In genomic region chr6:159654483-159655098, GRCh38 we compare ENCODE assay signal across 10 cellular contexts. TPM values are rescaled to one million over a fixed set of nuclear protein-coding genes. Genes with fewer than 3 reads are reported as not detected.
DNase-seq lines count a peak whose midpoint lies in the region; ATAC-seq and TF ChIP-seq lines count a peak whose summit lies in the region.
"Had no signal": no experiment of that assay in that cellular context is flagged by ENCODE, and none has a peak within 500 bp of the region (broad histone marks: within the 10 kb centered on the region; RNA-seq: fewer than 3 reads in every experiment).

No MANE protein-coding gene starts in this region.

- H3K36me3 ChIP-seq in fibroblast of lung (ENCODE audit: control insufficient read depth, insufficient read depth, low read length) (no peaks in the 10 kb centered on the region), osteoblast (ENCODE audit: insufficient read depth, low read length) (no peaks in the 10 kb centered on the region)
- H3K36me3 ChIP-seq: BLaER1 had no signal

- H3K79me2 ChIP-seq in fibroblast of lung (ENCODE audit: control insufficient read depth, insufficient read depth, low read length) (no peaks in the 10 kb centered on the region), osteoblast (ENCODE audit: insufficient read depth, low read length) (no peaks in the 10 kb centered on the region)

- ATAC-seq in HG03439 (IDR thresholded peaks at IDR 0.05; ENCODE audit: unreplicated experiment) (no peak), GM19395 (IDR thresholded peaks at IDR 0.05; ENCODE audit: unreplicated experiment) (no peak)
- ATAC-seq: activated T-cell treated with anti-CD3 and anti-CD28 coated beads, Interleukin-2, amount 50 U/mL, for 72 hours had no signal

- H3K27ac ChIP-seq in fibroblast of lung (ENCODE audit: insufficient read depth, low read length), result no peak overlapping the region
- no peak overlapping the region for H3K27ac ChIP-seq in osteoblast (ENCODE audit: low read depth, low read length)
- H3K27ac ChIP-seq: BLaER1 had no signal

- H2AFZ ChIP-seq in fibroblast of lung (ENCODE audit: low read length) (no peak overlapping the region), osteoblast (ENCODE audit: low read length) (no peak overlapping the region)

- H3K9ac ChIP-seq in fibroblast of lung (ENCODE audit: insufficient read depth, low read length), result no peak overlapping the region
- H3K9ac ChIP-seq: BLaER1 had no signal

- H3K4me2 ChIP-seq in fibroblast of lung (ENCODE audit: extremely low read depth, insufficient read depth, low read length) (no peak overlapping the region), osteoblast (ENCODE audit: insufficient read depth, low read length) (no peak overlapping the region)
- H3K4me2 ChIP-seq: BLaER1 had no signal

- H3K9me3 ChIP-seq in fibroblast of lung (ENCODE audit: control insufficient read depth, insufficient read depth, low read depth, low read length) (no peaks in the 10 kb centered on the region), osteoblast (ENCODE audit: low read depth, low read length) (no peaks in the 10 kb centered on the region)
- H3K9me3 ChIP-seq: BLaER1 had no signal

- H3K4me3 ChIP-seq in fibroblast of lung (replicated peaks in 1 of 4; ENCODE audit: control extremely low read depth in 1 of 4, insufficient read depth in 1 of 4, low read depth in 3 of 4, low read length in 4 of 4) (no peak overlapping the region), osteoblast (ENCODE audit: insufficient read depth, low read length) (no peak overlapping the region)
- H3K4me3 ChIP-seq: BLaER1 had no signal

- TF ChIP-seq CTCF in fibroblast of lung (conservative IDR thresholded peaks at IDR 0.05 in 1 of 2, IDR thresholded peaks at IDR 0.05 in 1 of 2; ENCODE audit: low read depth in 1 of 2, low read length in 2 of 2), result peak; percentile 33 to 42
- peak; percentile 56 for TF ChIP-seq CTCF in osteoblast (IDR thresholded peaks at IDR 0.05; ENCODE audit: extremely low read depth, low read depth, low read length)

- H3K4me1 ChIP-seq in fibroblast of lung (ENCODE audit: control insufficient read depth, extremely low read depth, insufficient read depth, low read length) (no peaks in the 10 kb centered on the region), osteoblast (ENCODE audit: insufficient read depth, low read length) (no peaks in the 10 kb centered on the region)
- H3K4me1 ChIP-seq: BLaER1 had no signal

- peak; percentile 61 for DNase-seq in NCI-H1436 (lab: John Stamatoyannopoulos, UW)
- no peak for DNase-seq in NCI-H1436 treated with DMSO at 0.1 percent for 48 hours (lab: John Stamatoyannopoulos, UW)
- DNase-seq in NCI-H1048 (lab: John Stamatoyannopoulos, UW), result peak; percentile 17
- peak; percentile 49 for DNase-seq in SK-N-DZ (ENCODE audit: low spot score)
- peak; percentile 55 to 79 for DNase-seq in fibroblast of lung (ENCODE audit: low read depth in 2 of 2)
- DNase-seq in osteoblast (ENCODE audit: insufficient read length, low spot score, missing footprints), result peak; percentile 73

- H3K27me3 ChIP-seq in fibroblast of lung (ENCODE audit: control insufficient read depth, insufficient read depth, low read length) (no peaks in the 10 kb centered on the region), osteoblast (ENCODE audit: insufficient read depth, low read length) (no peaks in the 10 kb centered on the region)
- H3K27me3 ChIP-seq: BLaER1 had no signal

- H4K20me1 ChIP-seq in fibroblast of lung (ENCODE audit: control insufficient read depth, extremely low read depth, insufficient read depth, low read length) (no peaks in the 10 kb centered on the region), osteoblast (ENCODE audit: insufficient read depth, low read length) (no peaks in the 10 kb centered on the region)
- H4K20me1 ChIP-seq: BLaER1 had no signal

RNA-seq across cellular contexts. Expression of gene SOD2, which starts 38.5 kb away (rescaled TPM):
- 40.9 and 47.1 TPM in 2 replicates for polyA plus RNA-seq in SK-N-DZ (2014; cell fraction: cytosol; rRNA removed)
- 10.8 and 11.8 TPM in 2 replicates for polyA plus RNA-seq in SK-N-DZ (2014; cell fraction: nucleus; rRNA removed)
- 1,311 and 1,558 TPM in 2 replicates for total RNA-seq in fibroblast of lung
- polyA plus RNA-seq in fibroblast of lung, result 96.1 and 124 TPM in 2 replicates
- polyA plus RNA-seq in fibroblast of lung (2012), result 112 and 116 TPM in 2 replicates
- polyA minus RNA-seq in fibroblast of lung (ENCODE audit: low replicate concordance), result 41.1 and 54.6 TPM in 2 replicates
- total RNA-seq in osteoblast, result 294 and 544 TPM in 2 replicates
